8 cellular contexts compared by ENCODE assay signal in the genomic region with DNA sequence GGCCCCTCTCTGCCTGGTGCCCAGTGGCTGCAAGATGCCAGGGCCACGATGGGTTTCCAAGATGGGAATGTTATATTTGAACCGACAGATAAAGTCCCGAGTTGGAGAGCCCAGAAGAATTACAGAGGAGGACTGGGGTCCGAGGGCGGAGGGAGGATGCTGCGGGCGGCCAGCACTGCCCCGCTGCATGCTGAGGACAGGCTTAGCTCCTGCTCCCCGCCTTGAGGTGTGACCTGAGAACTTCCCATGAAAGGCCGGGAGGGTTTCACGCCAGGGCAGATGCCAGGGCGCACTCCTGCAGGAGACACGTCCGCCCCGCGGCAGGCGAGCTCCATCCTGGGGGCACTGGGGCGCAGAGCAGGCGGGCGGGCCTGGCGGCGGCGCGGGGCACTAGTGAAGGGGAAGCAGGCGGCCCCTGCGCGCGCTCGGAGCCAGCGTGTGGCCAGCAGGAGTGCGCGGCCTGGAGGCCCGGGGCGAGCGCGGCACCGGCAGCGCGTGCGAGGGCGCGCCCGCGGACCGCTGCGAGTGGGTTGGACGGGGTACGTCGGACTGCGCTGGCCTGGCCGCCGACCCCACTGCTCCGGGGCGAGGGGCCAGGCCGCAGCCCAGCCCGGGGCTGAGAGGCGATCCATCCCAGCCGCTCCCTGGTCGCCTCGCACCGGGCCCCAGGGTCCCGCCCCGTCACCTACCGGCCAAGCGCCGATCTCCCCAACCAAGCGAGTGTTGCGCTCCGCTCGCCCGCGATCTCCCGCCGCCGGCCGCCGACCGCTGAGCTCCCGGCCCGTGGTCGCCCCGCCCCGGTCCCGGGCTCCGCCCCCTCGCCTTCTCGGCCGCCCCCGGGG. TPM values are rescaled to one million over a fixed set of nuclear protein-coding genes. Genes with fewer than 3 reads are reported as not detected.
DNase-seq lines count a peak whose midpoint lies in the region; ATAC-seq and TF ChIP-seq lines count a peak whose summit lies in the region.

MAP3K14 (minus strand) TSS at position 750 of the 842 bp plus-strand sequence. CDS start 26,275 bp downstream, outside the sequence.

- no peaks in the 10 kb centered on the region for H3K9me3 ChIP-seq in CD4-positive, alpha-beta T cell (ENCODE audit: control insufficient read depth, low read length)
- H3K9me3 ChIP-seq in HUES48 (ENCODE audit: control insufficient read depth, insufficient read depth, low read length) = no peaks in the 10 kb centered on the region
- H3K9me3 ChIP-seq in trophoblast cell (ENCODE audit: insufficient read depth, low read depth, low read length) = no peaks in the 10 kb centered on the region

- DNase-seq in CD4-positive, alpha-beta T cell = peak; percentile 41 to 70 (median 58)
- DNase-seq in activated naive CD8-positive, alpha-beta T cell treated with anti-CD3 and anti-CD28 coated beads, Interleukin-2, amount 50 U/mL, for 16 hours (ENCODE audit: low read depth, low spot score) = peak; percentile 8
- peak; percentile 87 for DNase-seq in cardiac septum (ENCODE audit: low spot score)
- peak; percentile 40 to 73 for DNase-seq in trophoblast cell
- no peak for DNase-seq in 8988T

- H3K14ac ChIP-seq in trophoblast cell (ENCODE audit: low read length) = peak within 1 kb of the TSS; percentile 85

- peak within 1 kb of the TSS; percentile 77 for H2BK120ac ChIP-seq in trophoblast cell (ENCODE audit: insufficient read depth, low read length, poor library complexity)

- peaks cover 10% of the 10 kb centered on the region for H3K36me3 Mint-ChIP-seq in CD4-positive, alpha-beta T cell (ENCODE audit: low read depth)

- H4K8ac ChIP-seq in trophoblast cell (ENCODE audit: low read depth, low read length) = peak within 1 kb of the TSS; percentile 82

- WGBS in trophoblast cell (ENCODE audit: extremely low coverage, insufficient coverage, insufficient read length) = no CpG with 5 or more reads among the region's 89 CpGs

- H4K12ac ChIP-seq in trophoblast cell (ENCODE audit: low read depth, low read length) = peak within 1 kb of the TSS; percentile 63

- H3K79me2 ChIP-seq in trophoblast cell (ENCODE audit: control insufficient read depth, insufficient read depth, low read length, poor library complexity) = peaks cover 8% of the 10 kb centered on the region

- no peaks in the 10 kb centered on the region for H3K9me3 Mint-ChIP-seq in CD4-positive, alpha-beta T cell

- peak within 1 kb of the TSS; percentile 98 for H3K4me3 Mint-ChIP-seq in CD4-positive, alpha-beta T cell

- peak within 1 kb of the TSS; percentile 50 for H2BK5ac ChIP-seq in trophoblast cell (ENCODE audit: low read depth, low read length, poor library complexity)

- no peak within 1 kb of the TSS for H2AK5ac ChIP-seq in trophoblast cell (ENCODE audit: low read length)

- H3K4me1 ChIP-seq in HUES48 (ENCODE audit: control insufficient read depth, insufficient read depth, low read length) (peaks cover 14% of the 10 kb centered on the region; the same call in 1 of the 2 replicates), trophoblast cell (ENCODE audit: control insufficient read depth in 1 of 2, insufficient read depth in 2 of 2, low read length in 2 of 2) (peaks cover 19 to 41% of the 10 kb centered on the region in 2 experiments)

- H3K4me3 ChIP-seq in HUES48 (ENCODE audit: low read depth, low read length) (peak within 1 kb of the TSS; percentile 81), trophoblast cell (ENCODE audit: low read depth, low read length) (peak within 1 kb of the TSS; percentile 78)

- intact Hi-C loops in CD4-positive, alpha-beta T cell (cut with DNase I, micrococcal nuclease) = loop anchor here (2.0 to 5.0 kb wide), 9 partner anchors 38 to 254 kb away; partner anchors contain the start of genes HEXIM1 (in 1 of the 2), HEXIM2 (in 1 of the 2) and NMT1 (in 1 of the 2)
- intact Hi-C loops in cardiac septum (cut with DNase I) = loop anchor here (2.0 kb wide), 3 partner anchors 22 to 54 kb away; no protein-coding TSS in a partner anchor

- H3K27me3 ChIP-seq in CD4-positive, alpha-beta T cell (ENCODE audit: control insufficient read depth, insufficient read depth, low read length) = no peaks in the 10 kb centered on the region
- H3K27me3 ChIP-seq in HUES48 (ENCODE audit: control insufficient read depth, insufficient read depth, low read length) = peaks cover 9% of the 10 kb centered on the region
- no peaks in the 10 kb centered on the region for H3K27me3 ChIP-seq in trophoblast cell (ENCODE audit: insufficient read depth, low read length)

- CTCF ChIA-PET in CD4-positive, alpha-beta T cell (lab: Charles Lee) = interaction anchor here (0.6 to 5.1 kb wide), 19 partner anchors 8 to 895 kb away, joined by 3 to 48 read pairs (median 5); partner anchors contain the start of genes ACBD4 and HEXIM1

- POLR2A ChIA-PET in CD4-positive, alpha-beta T cell (lab: Charles Lee) = interaction anchor here (0.6 to 6.1 kb wide), 44 partner anchors 9 to 1100 kb away, joined by 3 to 61 read pairs (median 5); partner anchors contain the start of genes ACBD4, DBF4B, EFTUD2 and FMNL1

- TF ChIP-seq CTCF in CD4-positive, alpha-beta T cell (IDR thresholded peaks at IDR 0.05) = no peak

- H3K27me3 Mint-ChIP-seq in CD4-positive, alpha-beta T cell = no peaks in the 10 kb centered on the region

- H3K79me1 ChIP-seq in trophoblast cell (ENCODE audit: low read length) = peaks cover 10% of the 10 kb centered on the region

- no peak within 1 kb of the TSS for H3K23ac ChIP-seq in trophoblast cell (ENCODE audit: low read length)

- H2BK12ac ChIP-seq in trophoblast cell (ENCODE audit: low read length) = no peak within 1 kb of the TSS

- H3K36me3 ChIP-seq in HUES48 (ENCODE audit: control insufficient read depth, insufficient read depth, low read length) = no peaks in the 10 kb centered on the region
- no peaks in the 10 kb centered on the region for H3K36me3 ChIP-seq in trophoblast cell (ENCODE audit: control insufficient read depth in 1 of 2, insufficient read depth in 2 of 2, low read length in 2 of 2)

- peak within 1 kb of the TSS; percentile 85 for H3K27ac Mint-ChIP-seq in CD4-positive, alpha-beta T cell

- peak; percentile 14 for ATAC-seq in CD4-positive, alpha-beta T cell (ENCODE audit: poor library complexity)
- ATAC-seq in GM19397 (IDR thresholded peaks at IDR 0.05; ENCODE audit: unreplicated experiment) (peak; percentile 32), SK-N-SH treated with all-trans-retinoic acid at 6 μM for 48 hours (peak; percentile 0)

- peak within 1 kb of the TSS; percentile 32 for H2AFZ ChIP-seq in trophoblast cell (ENCODE audit: insufficient read depth, low read length, poor library complexity)

- H3K4me1 Mint-ChIP-seq in CD4-positive, alpha-beta T cell (ENCODE audit: low read depth) = peaks cover 89% of the 10 kb centered on the region

- peak within 1 kb of the TSS; percentile 95 for H3K4me2 ChIP-seq in trophoblast cell (ENCODE audit: low read length)

- H3K18ac ChIP-seq in trophoblast cell (ENCODE audit: low read length) = peak within 1 kb of the TSS; percentile 92

- H3K9ac ChIP-seq in HUES48 (ENCODE audit: low read depth, low read length) (peak within 1 kb of the TSS; percentile 60), trophoblast cell (ENCODE audit: low read length) (peak within 1 kb of the TSS; percentile 84)

- peak within 1 kb of the TSS; percentile 84 for H3K27ac ChIP-seq in CD4-positive, alpha-beta T cell (ENCODE audit: low read depth, low read length)
- H3K27ac ChIP-seq in HUES48 (ENCODE audit: low read depth, low read length) = peak within 1 kb of the TSS; percentile 90
- peak within 1 kb of the TSS; percentile 86 for H3K27ac ChIP-seq in trophoblast cell (ENCODE audit: low read depth, low read length)

- peak within 1 kb of the TSS; percentile 88 for H4K91ac ChIP-seq in trophoblast cell (ENCODE audit: low read depth, low read length)

- H3K4ac ChIP-seq in trophoblast cell (ENCODE audit: low read depth, low read length) = peak within 1 kb of the TSS; percentile 31

TF ChIP-seq in SK-N-SH treated with all-trans-retinoic acid at 6 μM for 48 hours, 23 proteins besides CTCF, POLR2A, EP300 and RAD21 (continues in another document):
- peak; percentile 61; the same call in 1 of the 2 replicates for TF ChIP-seq CSDC2 (CRISPR knock-in tag; IDR thresholded peaks at IDR 0.05)
- no peak for TF ChIP-seq RARB (CRISPR knock-in tag; IDR thresholded peaks at IDR 0.05)
- TF ChIP-seq SNAI2 (CRISPR knock-in tag; IDR thresholded peaks at IDR 0.05) = 0 out of 2 replicates have a peak, but pooled peaks have one; percentile 52
- no peak for TF ChIP-seq CREB5 (CRISPR knock-in tag; IDR thresholded peaks at IDR 0.05; ENCODE audit: low read depth)
- no peak for TF ChIP-seq PPARA (CRISPR knock-in tag; IDR thresholded peaks at IDR 0.05; ENCODE audit: borderline replicate concordance)

RNA-seq across cellular contexts. Expression of gene MAP3K14, which starts in this region (rescaled TPM):
- 10 to 100 TPM; 41.4 to 46.5 TPM for total RNA-seq in CD4-positive, alpha-beta T cell
- 14.6 TPM for total RNA-seq in cardiac septum
- polyA plus RNA-seq in trophoblast cell (2013) = 1.1 and 1.3 TPM in 2 replicates
